ENCODE assay signal across 1 cellular context in the genomic region with DNA sequence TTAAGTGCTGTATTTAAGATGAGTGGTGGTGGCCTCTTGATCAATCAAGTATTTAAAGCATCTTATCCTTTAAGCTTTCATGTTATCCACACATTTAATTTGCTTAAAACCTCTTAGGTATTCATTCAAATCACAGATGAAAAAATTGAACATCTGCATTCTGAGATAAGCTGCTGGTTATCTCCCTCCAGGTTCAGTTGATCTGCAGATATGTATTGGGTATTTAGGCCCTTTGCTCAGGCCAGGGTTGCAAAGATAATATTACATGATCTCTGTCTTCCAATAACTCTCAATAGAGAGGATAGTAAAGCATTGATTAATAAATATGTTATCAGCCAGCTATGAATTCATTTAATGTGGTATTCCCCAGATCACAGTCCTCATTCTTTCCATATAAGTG.
TF ChIP-seq lines count a peak whose summit lies in the region.

No MANE protein-coding gene starts in this region.

TF ChIP-seq in SK-N-SH treated with all-trans-retinoic acid at 6 μM for 48 hours, 23 proteins besides CTCF, POLR2A, EP300 and RAD21 (continued from another document):
- TF ChIP-seq PPARA (CRISPR knock-in tag; IDR thresholded peaks at IDR 0.05; ENCODE audit: borderline replicate concordance): no peak
- TF ChIP-seq, protein P1, sequence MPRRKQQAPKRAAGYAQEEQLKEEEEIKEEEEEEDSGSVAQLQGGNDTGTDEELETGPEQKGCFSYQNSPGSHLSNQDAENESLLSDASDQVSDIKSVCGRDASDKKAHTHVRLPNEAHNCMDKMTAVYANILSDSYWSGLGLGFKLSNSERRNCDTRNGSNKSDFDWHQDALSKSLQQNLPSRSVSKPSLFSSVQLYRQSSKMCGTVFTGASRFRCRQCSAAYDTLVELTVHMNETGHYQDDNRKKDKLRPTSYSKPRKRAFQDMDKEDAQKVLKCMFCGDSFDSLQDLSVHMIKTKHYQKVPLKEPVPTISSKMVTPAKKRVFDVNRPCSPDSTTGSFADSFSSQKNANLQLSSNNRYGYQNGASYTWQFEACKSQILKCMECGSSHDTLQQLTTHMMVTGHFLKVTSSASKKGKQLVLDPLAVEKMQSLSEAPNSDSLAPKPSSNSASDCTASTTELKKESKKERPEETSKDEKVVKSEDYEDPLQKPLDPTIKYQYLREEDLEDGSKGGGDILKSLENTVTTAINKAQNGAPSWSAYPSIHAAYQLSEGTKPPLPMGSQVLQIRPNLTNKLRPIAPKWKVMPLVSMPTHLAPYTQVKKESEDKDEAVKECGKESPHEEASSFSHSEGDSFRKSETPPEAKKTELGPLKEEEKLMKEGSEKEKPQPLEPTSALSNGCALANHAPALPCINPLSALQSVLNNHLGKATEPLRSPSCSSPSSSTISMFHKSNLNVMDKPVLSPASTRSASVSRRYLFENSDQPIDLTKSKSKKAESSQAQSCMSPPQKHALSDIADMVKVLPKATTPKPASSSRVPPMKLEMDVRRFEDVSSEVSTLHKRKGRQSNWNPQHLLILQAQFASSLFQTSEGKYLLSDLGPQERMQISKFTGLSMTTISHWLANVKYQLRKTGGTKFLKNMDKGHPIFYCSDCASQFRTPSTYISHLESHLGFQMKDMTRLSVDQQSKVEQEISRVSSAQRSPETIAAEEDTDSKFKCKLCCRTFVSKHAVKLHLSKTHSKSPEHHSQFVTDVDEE (CRISPR knock-in tag; IDR thresholded peaks at IDR 0.05): no peak
- TF ChIP-seq SNAI2 (CRISPR knock-in tag; IDR thresholded peaks at IDR 0.05): no peak
- TF ChIP-seq BACH2 (CRISPR knock-in tag; IDR thresholded peaks at IDR 0.05; ENCODE audit: borderline replicate concordance): no peak
